17 cellular contexts compared by ENCODE assay signal in genomic region chr10:77105756-77106155, GRCh38.
DNase-seq lines count a peak whose midpoint lies in the region; ATAC-seq, FAIRE-seq and TF ChIP-seq lines count a peak whose summit lies in the region.
"Had no signal": no experiment of that assay in that cellular context is flagged by ENCODE, and none has a peak within 500 bp of the region (broad histone marks: within the 10 kb centered on the region; RNA-seq: fewer than 3 reads in every experiment).

No MANE protein-coding gene starts in this region.

- peak overlapping the region; percentile 58 for H3K27ac Mint-ChIP-seq in chondrocyte (ENCODE audit: unreplicated experiment)
- H3K27ac Mint-ChIP-seq: activated naive CD8-positive, alpha-beta T cell treated with anti-CD3 and anti-CD28 coated beads, Interleukin-2, amount 10 ng/mL, durations not matched to agents 7 days and 5 days; CD4-positive, alpha-beta T cell had no signal

- DNase-seq in GM12892 (ENCODE audit: insufficient read length) (no peak), chondrocyte (ENCODE audit: low spot score) (no peak), right cardiac atrium (no peak), tibial artery (no peak), OCI-M1 (lab: John Stamatoyannopoulos, UW) (no peak), OCI-M2 (lab: John Stamatoyannopoulos, UW; ENCODE audit: unreplicated experiment) (no peak)
- DNase-seq: activated naive CD8-positive, alpha-beta T cell treated with anti-CD3 and anti-CD28 coated beads, Interleukin-2, amount 10 ng/mL, durations not matched to agents 7 days and 5 days; CD4-positive, alpha-beta T cell; GOT3; KG1; midbrain; NCI-H146 had no signal

- H3K4me3 Mint-ChIP-seq in chondrocyte (ENCODE audit: unreplicated experiment): no peak overlapping the region
- H3K4me3 Mint-ChIP-seq: activated naive CD8-positive, alpha-beta T cell treated with anti-CD3 and anti-CD28 coated beads, Interleukin-2, amount 10 ng/mL, durations not matched to agents 7 days and 5 days; CD4-positive, alpha-beta T cell had no signal

- H3K27me3 Mint-ChIP-seq in chondrocyte (ENCODE audit: low read depth): no peaks in the 10 kb centered on the region
- H3K27me3 Mint-ChIP-seq: activated naive CD8-positive, alpha-beta T cell treated with anti-CD3 and anti-CD28 coated beads, Interleukin-2, amount 10 ng/mL, durations not matched to agents 7 days and 5 days; CD4-positive, alpha-beta T cell had no signal

- FAIRE-seq in GM12892 (lab: Jason Lieb, UNC): peak; percentile 44
- FAIRE-seq: G401.6 had no signal

- H3K4me1 ChIP-seq in right cardiac atrium (ENCODE audit: control insufficient read depth, insufficient read depth, low read length) (peaks cover 3% of the 10 kb centered on the region), tibial artery (peaks cover 0 to 60% (median 25%) of the 10 kb centered on the region in 4 donors)

- no peak for TF ChIP-seq CTCF in chondrocyte (IDR thresholded peaks at IDR 0.05)
- no peak for TF ChIP-seq CTCF in tibial artery (IDR thresholded peaks at IDR 0.05)

- H3K27ac ChIP-seq in right cardiac atrium (ENCODE audit: low read length) (no peak overlapping the region), tibial artery (peak overlapping the region; percentile 49 to 54)

- 49% methylated on average over 3 of the region's 3 CpGs for WGBS in right cardiac atrium

- H3K36me3 ChIP-seq in tibial artery: no peaks in the 10 kb centered on the region
- H3K36me3 ChIP-seq: tibial nerve had no signal

- no peaks in the 10 kb centered on the region for H3K9me3 Mint-ChIP-seq in chondrocyte (ENCODE audit: low read depth)
- H3K9me3 Mint-ChIP-seq: activated naive CD8-positive, alpha-beta T cell treated with anti-CD3 and anti-CD28 coated beads, Interleukin-2, amount 10 ng/mL, durations not matched to agents 7 days and 5 days; CD4-positive, alpha-beta T cell had no signal

- peaks cover 42% of the 10 kb centered on the region for H3K4me1 Mint-ChIP-seq in chondrocyte (ENCODE audit: low read depth)
- H3K4me1 Mint-ChIP-seq: activated naive CD8-positive, alpha-beta T cell treated with anti-CD3 and anti-CD28 coated beads, Interleukin-2, amount 10 ng/mL, durations not matched to agents 7 days and 5 days had no signal

- H3K9me3 ChIP-seq in right cardiac atrium (ENCODE audit: control insufficient read depth, low read length) (no peaks in the 10 kb centered on the region), tibial artery (no peaks in the 10 kb centered on the region)
- H3K9me3 ChIP-seq: tibial nerve had no signal

- ATAC-seq in right cardiac atrium: peak; percentile 13 to 29
- ATAC-seq in GM21529 (IDR thresholded peaks at IDR 0.05; ENCODE audit: unreplicated experiment): no peak
- ATAC-seq: activated CD4-positive, CD25-positive, alpha-beta regulatory T cell treated with anti-CD3 and anti-CD28 coated beads, Interleukin-2, amount 50 U/mL, for 24 hours had no signal

- H3K4me3 ChIP-seq in right cardiac atrium (ENCODE audit: low read length) (no peak overlapping the region), tibial artery (no peak overlapping the region)
- H3K4me3 ChIP-seq: coronary artery, tibial nerve had no signal

- H3K27me3 ChIP-seq in right cardiac atrium (ENCODE audit: control insufficient read depth, insufficient read depth): no peaks in the 10 kb centered on the region
- H3K27me3 ChIP-seq in tibial artery: no peaks in the 10 kb centered on the region
- H3K27me3 ChIP-seq: tibial nerve had no signal

- TF ChIP-seq POLR2A in GM12892 (IDR thresholded peaks at IDR 0.05; ENCODE audit: low read depth, low read length): no peak

- peaks cover 18% of the 10 kb centered on the region for H3K36me3 Mint-ChIP-seq in chondrocyte (ENCODE audit: low read depth)
- H3K36me3 Mint-ChIP-seq: activated naive CD8-positive, alpha-beta T cell treated with anti-CD3 and anti-CD28 coated beads, Interleukin-2, amount 10 ng/mL, durations not matched to agents 7 days and 5 days had no signal

- intact Hi-C loops in right cardiac atrium (cut with DNase I) (no loop called here), tibial artery (cut with DNase I; ENCODE audit: low total_unique reads) (no loop called here)
